In the genomic region with DNA sequence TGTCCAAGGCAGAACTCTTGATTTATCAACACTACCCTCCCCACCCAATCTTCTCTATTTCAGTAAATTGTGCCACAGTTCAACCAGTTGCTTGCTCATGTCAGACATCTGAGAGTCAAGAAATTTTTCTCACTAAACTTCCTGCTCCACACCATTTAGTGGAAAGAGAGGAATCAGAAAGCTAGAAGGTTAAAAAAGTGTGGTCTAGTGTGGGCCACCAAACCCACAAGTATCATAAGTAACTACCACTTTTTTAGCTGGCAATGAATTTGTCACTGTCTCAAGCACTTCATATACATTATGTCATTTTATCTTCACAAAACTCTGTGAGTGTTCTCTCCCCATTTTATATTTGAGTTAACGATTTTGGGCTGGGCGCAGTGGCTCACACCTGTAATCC, we compare ENCODE assay signal across 29 cellular contexts. TPM values are rescaled to one million over a fixed set of nuclear protein-coding genes. Genes with fewer than 3 reads are reported as not detected.
"Had no signal": no experiment of that assay in that cellular context is flagged by ENCODE, and none has a peak within 500 bp of the region (broad histone marks: within the 10 kb centered on the region; RNA-seq: fewer than 3 reads in every experiment).

No MANE protein-coding gene starts in this region.

- DNase-seq: islet precursor cell; left ventricle myocardium inferior; mesendoderm; naive B cell; natural killer cell; nephron progenitor cell; occipital lobe; right lobe of liver; stimulated activated CD4-positive, alpha-beta T cell treated with anti-CD3 and anti-CD28 coated beads, Interleukin-1b, Interleukin-23, amount 100 ng/mL, for 48 hours; stimulated activated CD4-positive, alpha-beta T cell treated with anti-CD3 and anti-CD28 coated beads, Interleukin-2, amount 100 ng/mL, for 48 hours; stimulated activated CD4-positive, alpha-beta T cell treated with anti-CD3 and anti-CD28 coated beads, Interleukin-4, amount 100 ng/mL, for 4 hours; stimulated activated CD8-positive, alpha-beta memory T cell treated with anti-CD3 and anti-CD28 coated beads, Interleukin-4, amount 100 ng/mL, for 48 hours; stimulated activated naive B cell treated with anti-CD40 and anti-IgM and Interleukin-4, amounts not matched to agents 10 μg/mL and 1 μg/mL and 100 μg/mL, for 72 hours; substantia nigra; uterus had no signal

- H3K9me3 ChIP-seq: neutrophil, right lobe of liver, uterus had no signal

- H3K4me3 ChIP-seq: hepatocyte, left ventricle myocardium inferior, lung, neural progenitor cell, right atrium auricular region, right lobe of liver, smooth muscle cell, tibial nerve, uterus had no signal

- H3K9ac ChIP-seq: neural progenitor cell, parathyroid adenoma had no signal

- H3K9me3 Mint-ChIP-seq: natural killer cell, neural progenitor cell had no signal

- H3K4me1 ChIP-seq: left ventricle myocardium inferior, neural progenitor cell, parathyroid adenoma, right atrium auricular region, right lobe of liver, tibial nerve, uterus had no signal

- H3K27ac ChIP-seq: hepatocyte, left ventricle myocardium inferior, neural progenitor cell, neutrophil, parathyroid adenoma, right atrium auricular region, right lobe of liver, tibial nerve, uterus had no signal

- H3K27me3 Mint-ChIP-seq: type B pancreatic cell had no signal

- H3K4me1 Mint-ChIP-seq: mesothelial cell of epicardium; naive B cell; natural killer cell; stimulated activated naive B cell treated with anti-CD40 and anti-IgM and Interleukin-4, amounts not matched to agents 10 μg/mL and 1 μg/mL and 100 μg/mL, for 72 hours had no signal

- H2AFZ ChIP-seq: hepatocyte, neural progenitor cell, parathyroid adenoma had no signal

- H3K27ac Mint-ChIP-seq: mesothelial cell of epicardium; naive B cell; natural killer cell; nephron progenitor cell; neural progenitor cell; stimulated activated naive B cell treated with anti-CD40 and anti-IgM and Interleukin-4, amounts not matched to agents 10 μg/mL and 1 μg/mL and 100 μg/mL, for 72 hours; stimulated activated naive CD8-positive, alpha-beta T cell treated with anti-CD3 and anti-CD28 coated beads, Interleukin-15, Interleukin-2, amounts not matched to agents 100 ng/mL and 50 ng/mL, for 24 hours; type B pancreatic cell had no signal

- H3K4me3 Mint-ChIP-seq: mesothelial cell of epicardium; naive B cell; natural killer cell; nephron progenitor cell; neural progenitor cell; stimulated activated naive B cell treated with anti-CD40 and anti-IgM and Interleukin-4, amounts not matched to agents 10 μg/mL and 1 μg/mL and 100 μg/mL, for 72 hours; stimulated activated naive CD8-positive, alpha-beta T cell treated with anti-CD3 and anti-CD28 coated beads, Interleukin-15, Interleukin-2, amounts not matched to agents 100 ng/mL and 50 ng/mL, for 24 hours; type B pancreatic cell had no signal

- H3K27me3 ChIP-seq: hepatocyte, neural progenitor cell, neutrophil, right atrium auricular region, right lobe of liver, tibial nerve, uterus had no signal

- ATAC-seq: natural killer cell; right lobe of liver; stimulated activated naive B cell treated with anti-CD40 and anti-IgM and Interleukin-4, amounts not matched to agents 10 μg/mL and 1 μg/mL and 100 μg/mL, for 72 hours had no signal

- H3K36me3 ChIP-seq: left ventricle myocardium inferior, neural progenitor cell, neutrophil, right atrium auricular region, right lobe of liver, tibial nerve, uterus had no signal

- H3K79me2 ChIP-seq: hepatocyte, parathyroid adenoma had no signal

- H3K36me3 Mint-ChIP-seq: mesothelial cell of epicardium; naive B cell; natural killer cell; neural progenitor cell; stimulated activated naive B cell treated with anti-CD40 and anti-IgM and Interleukin-4, amounts not matched to agents 10 μg/mL and 1 μg/mL and 100 μg/mL, for 72 hours; type B pancreatic cell had no signal

- H3K4me2 ChIP-seq: hepatocyte, neural progenitor cell, smooth muscle cell had no signal

RNA-seq across cellular contexts. Expression of a gene that starts 16.6 kb away (rescaled TPM):
- total RNA-seq: kidney epithelial cell, left ventricle myocardium inferior, mononuclear cell, natural killer cell, pulmonary artery endothelial cell, right lobe of liver had no signal
